ENCODE assay signal across 12 cellular contexts in genomic region chr2:235716875-235717496, GRCh38.
DNase-seq lines count a peak whose midpoint lies in the region; ATAC-seq and TF ChIP-seq lines count a peak whose summit lies in the region.
"Had no signal": no experiment of that assay in that cellular context is flagged by ENCODE, and none has a peak within 500 bp of the region (broad histone marks: within the 10 kb centered on the region; RNA-seq: fewer than 3 reads in every experiment).

No MANE protein-coding gene starts in this region.

- peaks cover 14% of the 10 kb centered on the region; the same call in 1 of the 2 replicates for H3K9me1 ChIP-seq in IMR-90 (ENCODE audit: insufficient read depth, low read length)

- H3K4me2 ChIP-seq in IMR-90 (ENCODE audit: low read depth, low read length), result no peak overlapping the region

- H3K27me3 Mint-ChIP-seq in activated CD8-positive, alpha-beta T cell treated with anti-CD3 and anti-CD28 coated beads for 36 hours, result no peaks in the 10 kb centered on the region
- peaks cover 0 to 17% (median 0%) of the 10 kb centered on the region in 5 donors for H3K27me3 Mint-ChIP-seq in naive thymus-derived CD4-positive, alpha-beta T cell
- H3K27me3 Mint-ChIP-seq: activated CD4-positive, alpha-beta T cell treated with anti-CD3 and anti-CD28 coated beads, Interleukin-2, amount 10 ng/mL, durations not matched to agents 24 days and 14 days had no signal

- TF ChIP-seq RAD21 in IMR-90 (IDR thresholded peaks at IDR 0.05; ENCODE audit: low read length), result no peak

- H3K4me3 ChIP-seq in IMR-90 (ENCODE audit: insufficient read depth, low read depth, low read length), result no peak overlapping the region
- no peak overlapping the region for H3K4me3 ChIP-seq in naive thymus-derived CD4-positive, alpha-beta T cell (ENCODE audit: low read length)

- H2BK15ac ChIP-seq in IMR-90 (ENCODE audit: low read depth, low read length), result no peak overlapping the region

- H3K18ac ChIP-seq in IMR-90 (ENCODE audit: low read depth, low read length), result no peak overlapping the region

- no peaks in the 10 kb centered on the region for H3K4me1 Mint-ChIP-seq in activated CD8-positive, alpha-beta T cell treated with anti-CD3 and anti-CD28 coated beads for 36 hours (ENCODE audit: low read depth)
- H3K4me1 Mint-ChIP-seq in naive thymus-derived CD4-positive, alpha-beta T cell, result no peaks in the 10 kb centered on the region
- H3K4me1 Mint-ChIP-seq: activated CD4-positive, alpha-beta T cell treated with anti-CD3 and anti-CD28 coated beads, Interleukin-2, amount 10 ng/mL, durations not matched to agents 24 days and 14 days; naive B cell had no signal

- H4K5ac ChIP-seq in IMR-90 (ENCODE audit: low read depth, low read length), result no peak overlapping the region

- ATAC-seq in IMR-90 (ENCODE audit: low read depth), result no peak; the same call in 1 of the 2 replicates
- no peak for ATAC-seq in activated CD8-positive, alpha-beta T cell treated with anti-CD3 and anti-CD28 coated beads for 36 hours
- no peak for ATAC-seq in HG03342 (IDR thresholded peaks at IDR 0.05; ENCODE audit: unreplicated experiment)
- no peak for ATAC-seq in naive thymus-derived CD4-positive, alpha-beta T cell
- no peak for ATAC-seq in HG03520 (IDR thresholded peaks at IDR 0.05; ENCODE audit: unreplicated experiment)

- H2AK9ac ChIP-seq in IMR-90 (replicated peaks; ENCODE audit: low read depth, low read length, poor library complexity), result no peak overlapping the region

- in situ Hi-C loops in IMR-90 (cut with MboI; ENCODE audit: low sequenced_read_pairs), result no loop called here

- no peaks in the 10 kb centered on the region for H3K36me3 ChIP-seq in IMR-90 (ENCODE audit: control insufficient read depth, insufficient read depth, low read length)
- no peaks in the 10 kb centered on the region for H3K36me3 ChIP-seq in naive thymus-derived CD4-positive, alpha-beta T cell (ENCODE audit: control insufficient read depth in 2 of 3, insufficient read depth in 3 of 3, low read length in 3 of 3)

- no peak overlapping the region for H2BK5ac ChIP-seq in IMR-90 (ENCODE audit: low read depth, low read length, poor library complexity, severe bottlenecking)

- dilution Hi-C loops in IMR-90 (cut with HindIII; ENCODE audit: low sequenced_read_pairs, unreplicated experiment), result no loop called here

- H4K20me1 ChIP-seq in IMR-90 (ENCODE audit: insufficient read depth, low read length), result 0 out of 2 replicates have a peak, but pooled peaks cover 10% of the 10 kb centered on the region

- POLR2A ChIA-PET in IMR-90 (lab: Charles Lee; ENCODE audit: unreplicated experiment), result no interaction called here
- POLR2A ChIA-PET in activated CD8-positive, alpha-beta T cell treated with anti-CD3 and anti-CD28 coated beads for 36 hours (lab: Charles Lee), result interaction anchor here (0.5 kb wide), 1 partner anchor 757 kb away, joined by 3 read pairs; no protein-coding TSS in a partner anchor
- POLR2A ChIA-PET in naive thymus-derived CD4-positive, alpha-beta T cell (lab: Charles Lee), result no interaction called here

- H3K27ac Mint-ChIP-seq in activated CD8-positive, alpha-beta T cell treated with anti-CD3 and anti-CD28 coated beads for 36 hours, result no peak overlapping the region
- peak overlapping the region in 1 of 9 donors; percentile 41 for H3K27ac Mint-ChIP-seq in naive thymus-derived CD4-positive, alpha-beta T cell
- H3K27ac Mint-ChIP-seq: activated CD4-positive, alpha-beta T cell treated with anti-CD3 and anti-CD28 coated beads, Interleukin-2, amount 10 ng/mL, durations not matched to agents 24 days and 14 days; naive B cell had no signal

- no peaks in the 10 kb centered on the region for H3K9me3 ChIP-seq in IMR-90 (ENCODE audit: control insufficient read depth, insufficient read depth, low read length)
- H3K9me3 ChIP-seq in naive thymus-derived CD4-positive, alpha-beta T cell (ENCODE audit: control insufficient read depth in 2 of 3, low read length in 3 of 3), result no peaks in the 10 kb centered on the region

- no peak for TF ChIP-seq CTCF in IMR-90 (conservative IDR thresholded peaks at IDR 0.05; ENCODE audit: low read depth, low read length)
- no peak for TF ChIP-seq CTCF in activated CD8-positive, alpha-beta T cell treated with anti-CD3 and anti-CD28 coated beads for 36 hours (IDR thresholded peaks at IDR 0.05)

- peaks cover 9% of the 10 kb centered on the region for H3K4me1 ChIP-seq in IMR-90 (ENCODE audit: control insufficient read depth, insufficient read depth, low read length)
- no peaks in the 10 kb centered on the region for H3K4me1 ChIP-seq in naive thymus-derived CD4-positive, alpha-beta T cell (ENCODE audit: control insufficient read depth in 2 of 2, insufficient read depth in 2 of 2, low read length in 2 of 2)

- H4K8ac ChIP-seq in IMR-90 (ENCODE audit: low read depth in 2 of 2, low read length in 2 of 2), result no peak overlapping the region

- H3K14ac ChIP-seq in IMR-90 (replicated peaks; ENCODE audit: low read depth, low read length), result no peak overlapping the region

- no peak for TF ChIP-seq POLR2A in IMR-90 (IDR thresholded peaks at IDR 0.05; ENCODE audit: low read depth, low read length)

- H3K27ac ChIP-seq in IMR-90 (ENCODE audit: insufficient read depth, low read length), result no peak overlapping the region
- H3K27ac ChIP-seq in layer of hippocampus (ENCODE audit: low read depth, low read length), result peak overlapping the region; percentile 80
- H3K27ac ChIP-seq in naive thymus-derived CD4-positive, alpha-beta T cell (ENCODE audit: low read depth, low read length), result no peak overlapping the region

- H3K9me3 Mint-ChIP-seq in activated CD8-positive, alpha-beta T cell treated with anti-CD3 and anti-CD28 coated beads for 36 hours, result no peaks in the 10 kb centered on the region
- H3K9me3 Mint-ChIP-seq in naive thymus-derived CD4-positive, alpha-beta T cell, result no peaks in the 10 kb centered on the region
- H3K9me3 Mint-ChIP-seq: activated CD4-positive, alpha-beta T cell treated with anti-CD3 and anti-CD28 coated beads, Interleukin-2, amount 10 ng/mL, durations not matched to agents 24 days and 14 days; naive B cell had no signal

- H3K56ac ChIP-seq in IMR-90 (ENCODE audit: extremely low read depth, insufficient read depth, low read length), result no peak overlapping the region

- peaks cover 0 to 11% of the 10 kb centered on the region in 2 experiments; a peak in 1 of 4 replicates for H3K79me1 ChIP-seq in IMR-90 (ENCODE audit: low read depth in 1 of 2, low read length in 2 of 2)

- 100% methylated on average over 2 of the region's 13 CpGs; no CpG with 5 or more reads in 1 of the 2 experiments for WGBS in IMR-90 (ENCODE audit: extremely low coverage in 2 of 2, insufficient read length in 1 of 2), 2 experiments

- H3K36me3 Mint-ChIP-seq in activated CD8-positive, alpha-beta T cell treated with anti-CD3 and anti-CD28 coated beads for 36 hours (ENCODE audit: low read depth), result no peaks in the 10 kb centered on the region
- no peaks in the 10 kb centered on the region for H3K36me3 Mint-ChIP-seq in naive thymus-derived CD4-positive, alpha-beta T cell
- H3K36me3 Mint-ChIP-seq: naive B cell had no signal

- no peak overlapping the region for H2AK5ac ChIP-seq in IMR-90 (ENCODE audit: low read depth, low read length)

- H3K4me3 Mint-ChIP-seq in activated CD8-positive, alpha-beta T cell treated with anti-CD3 and anti-CD28 coated beads for 36 hours, result no peak overlapping the region
- no peak overlapping the region for H3K4me3 Mint-ChIP-seq in naive thymus-derived CD4-positive, alpha-beta T cell
- H3K4me3 Mint-ChIP-seq: activated CD4-positive, alpha-beta T cell treated with anti-CD3 and anti-CD28 coated beads, Interleukin-2, amount 10 ng/mL, durations not matched to agents 24 days and 14 days; naive B cell had no signal

- H4K91ac ChIP-seq in IMR-90 (ENCODE audit: insufficient read depth, low read depth, low read length), result no peak overlapping the region

- DNase-seq in Ammon's horn (ENCODE audit: low spot score) (peak; percentile 72), IMR-90 (peak; percentile 45), NCI-H774 (lab: John Stamatoyannopoulos, UW) (peak; percentile 31)
- DNase-seq in activated CD8-positive, alpha-beta T cell treated with anti-CD3 and anti-CD28 coated beads for 36 hours, result no peak
- DNase-seq in naive thymus-derived CD4-positive, alpha-beta T cell, result no peak
- DNase-seq: activated CD4-positive, alpha-beta T cell treated with anti-CD3 and anti-CD28 coated beads, Interleukin-2, amount 10 ng/mL, durations not matched to agents 24 days and 14 days; activated effector memory CD4-positive, alpha-beta T cell treated with anti-CD3 and anti-CD28 coated beads, Interleukin-2, amount 50 U/mL, for 16 hours; naive B cell; SW 1271 had no signal

- CTCF ChIA-PET in IMR-90 (lab: Yijun Ruan, JAX), result no interaction called here
- CTCF ChIA-PET in activated CD8-positive, alpha-beta T cell treated with anti-CD3 and anti-CD28 coated beads for 36 hours (lab: Charles Lee), result no interaction called here
- CTCF ChIA-PET in naive thymus-derived CD4-positive, alpha-beta T cell (lab: Charles Lee), result no interaction called here

- BruUV-seq in IMR-90 (replicated peaks; lab: Mats Ljungman, UMichigan), result no TSS peak

- no peak overlapping the region for H2BK20ac ChIP-seq in IMR-90 (ENCODE audit: low read depth, low read length)

- intact Hi-C loops in IMR-90 (cut with micrococcal nuclease), result no loop called here
- intact Hi-C loops in activated CD8-positive, alpha-beta T cell treated with anti-CD3 and anti-CD28 coated beads for 36 hours (cut with micrococcal nuclease), result no loop called here
- intact Hi-C loops in naive thymus-derived CD4-positive, alpha-beta T cell (cut with micrococcal nuclease), result no loop called here

- H2AFZ ChIP-seq in IMR-90 (replicated peaks; ENCODE audit: low read length, poor library complexity), result no peak overlapping the region

- no peaks in the 10 kb centered on the region for H3K27me3 ChIP-seq in IMR-90 (ENCODE audit: control insufficient read depth, insufficient read depth, low read length)
- H3K27me3 ChIP-seq in layer of hippocampus (ENCODE audit: control insufficient read depth, insufficient read depth, low read length), result no peaks in the 10 kb centered on the region
- H3K27me3 ChIP-seq in naive thymus-derived CD4-positive, alpha-beta T cell (ENCODE audit: control insufficient read depth in 2 of 2, insufficient read depth in 2 of 2, low read length in 2 of 2), result no peaks in the 10 kb centered on the region

- no peak overlapping the region for H3K9ac ChIP-seq in IMR-90 (ENCODE audit: low read depth, low read length)

- H2BK120ac ChIP-seq in IMR-90 (ENCODE audit: low read depth, low read length), result no peak overlapping the region

- H3K4ac ChIP-seq in IMR-90 (ENCODE audit: low read depth, low read length), result no peak overlapping the region

- H3K23ac ChIP-seq in IMR-90 (ENCODE audit: low read depth, low read length), result no peak overlapping the region

TF ChIP-seq in IMR-90, 13 proteins besides CTCF, POLR2A, EP300 and RAD21 (continues in another document):
- TF ChIP-seq RCOR1 (IDR thresholded peaks at IDR 0.05; ENCODE audit: insufficient replicate concordance, low read length) (no peak), NFE2L2 (IDR thresholded peaks at IDR 0.05; ENCODE audit: low read depth, low read length) (no peak), SMC3 (IDR thresholded peaks at IDR 0.05; ENCODE audit: low read depth, low read length) (no peak), MXI1 (IDR thresholded peaks at IDR 0.05; ENCODE audit: borderline replicate concordance, low read depth, low read length) (no peak), BHLHE40 (IDR thresholded peaks at IDR 0.05; ENCODE audit: low read depth, low read length) (no peak), FOS (IDR thresholded peaks at IDR 0.05; ENCODE audit: low read depth, low read length) (no peak)

Comparison
In these comparisons a context has a peak if more than half of its experiments do, and no peak if none do; other contexts are left out.
1. DNase-seq: peak in Ammon's horn (single experiment), IMR-90 (single experiment) and NCI-H774 (single experiment); none in activated CD8-positive, alpha-beta T cell treated with anti-CD3 and anti-CD28 coated beads for 36 hours (single experiment) and naive thymus-derived CD4-positive, alpha-beta T cell (0 of 9).